Comparison of ENCODE assay signal across 2 cellular contexts in genomic region chr5:115736004-115736689, GRCh38.
TF ChIP-seq lines count a peak whose summit lies in the region.

No MANE protein-coding gene starts in this region.

TF ChIP-seq in IMR-90, 13 proteins besides CTCF, POLR2A, EP300 and RAD21:
- TF ChIP-seq CHD1 (IDR thresholded peaks at IDR 0.05; ENCODE audit: low read depth, low read length) (no peak), CEBPB (IDR thresholded peaks at IDR 0.05; ENCODE audit: low read depth, low read length) (peak; percentile 73), NFE2L2 (IDR thresholded peaks at IDR 0.05; ENCODE audit: low read depth, low read length) (no peak), USF2 (IDR thresholded peaks at IDR 0.05; ENCODE audit: low read depth, low read length) (no peak)

TF ChIP-seq in H1, 55 proteins besides CTCF, POLR2A, EP300 and RAD21:
- TF ChIP-seq SP2 (IDR thresholded peaks at IDR 0.05; ENCODE audit: low read length), result no peak
- no peak for TF ChIP-seq FOSL1 (IDR thresholded peaks at IDR 0.05; ENCODE audit: insufficient read depth, low read depth, low read length)
- peak; percentile 41; the same call in 1 of the 2 replicates for TF ChIP-seq CEBPB (IDR thresholded peaks at IDR 0.05; ENCODE audit: low read depth, low read length)
- no peak for TF ChIP-seq NRF1 (IDR thresholded peaks at IDR 0.05; ENCODE audit: low read depth, low read length)
- no peak for TF ChIP-seq CTBP2 (IDR thresholded peaks at IDR 0.05; ENCODE audit: borderline replicate concordance, insufficient read depth, insufficient read length, low read length)
- no peak for TF ChIP-seq YY1 (IDR thresholded peaks at IDR 0.05; ENCODE audit: low read depth, low read length)
- no peak for TF ChIP-seq BCL11A (IDR thresholded peaks at IDR 0.05; ENCODE audit: low read depth in 2 of 2, low read length in 2 of 2)
TF ChIP-seq in H1: peak in this region for 1.
